Comparison of ENCODE assay signal across 8 cellular contexts in genomic region chr6:150891886-150892485, GRCh38. TPM values are rescaled to one million over a fixed set of nuclear protein-coding genes. Genes with fewer than 3 reads are reported as not detected.
DNase-seq lines count a peak whose midpoint lies in the region; TF ChIP-seq lines count a peak whose summit lies in the region.

No MANE protein-coding gene starts in this region.

- H3K4me3 ChIP-seq in NT2/D1 (ENCODE audit: insufficient read length, low read depth) (no peak overlapping the region), neural cell (ENCODE audit: low read length) (no peak overlapping the region)

- no peak overlapping the region for H2AFZ ChIP-seq in neural cell (ENCODE audit: low read depth, low read length)

- DNase-seq in SIG-M5 treated with dmso at 0.1 percent for 504 hours (lab: John Stamatoyannopoulos, UW; ENCODE audit: unreplicated experiment) (peak; percentile 40), SIG-M5 (lab: John Stamatoyannopoulos, UW) (no peak), HS-27A (ENCODE audit: low read depth) (peak; percentile 26), NT2/D1 (ENCODE audit: low read depth, low spot score) (peak; percentile 44), activated T-cell treated with anti-CD3 and anti-CD28 coated beads for 48 hours (ENCODE audit: low read depth) (peak; percentile 37), fibroblast of gingiva (ENCODE audit: low read depth) (peak; percentile 67), stromal cell of bone marrow (ENCODE audit: low read depth) (peak; percentile 61)

- H3K9ac ChIP-seq in NT2/D1 (ENCODE audit: insufficient read length, low read depth): no peak overlapping the region
- H3K9ac ChIP-seq in neural cell (ENCODE audit: low read length): no peak overlapping the region

- no peaks in the 10 kb centered on the region for H3F3A ChIP-seq in neural cell (ENCODE audit: insufficient read depth, low read length, poor library complexity, severe bottlenecking)

- peak; percentile 92 for TF ChIP-seq CTCF in neural cell (IDR thresholded peaks at IDR 0.05; ENCODE audit: poor library complexity, severe bottlenecking)

- no peak overlapping the region for H3K4me2 ChIP-seq in neural cell (ENCODE audit: low read length)

- H3K9me3 ChIP-seq in NT2/D1 (ENCODE audit: insufficient read depth, low read length): no peaks in the 10 kb centered on the region
- H3K9me3 ChIP-seq in neural cell (ENCODE audit: low read length): no peaks in the 10 kb centered on the region

- no peak for TF ChIP-seq EP300 in neural cell (conservative IDR thresholded peaks at IDR 0.05; ENCODE audit: poor library complexity, severe bottlenecking)

- H3K27me3 ChIP-seq in NT2/D1 (ENCODE audit: insufficient read depth, insufficient read length): no peaks in the 10 kb centered on the region
- no peaks in the 10 kb centered on the region for H3K27me3 ChIP-seq in neural cell (ENCODE audit: insufficient read depth, low read depth, low read length)

- H4K20me1 ChIP-seq in neural cell (ENCODE audit: insufficient read depth): no peaks in the 10 kb centered on the region

- no peaks in the 10 kb centered on the region for H3K79me2 ChIP-seq in neural cell (replicated peaks; ENCODE audit: insufficient read depth, low read length)

- no peaks in the 10 kb centered on the region for H3K9me2 ChIP-seq in neural cell (ENCODE audit: insufficient read depth, low read length)

- H3K36me3 ChIP-seq in NT2/D1 (ENCODE audit: insufficient read depth, insufficient read length, low read length) (peaks cover 47% of the 10 kb centered on the region), neural cell (ENCODE audit: insufficient read depth, low read length) (no peaks in the 10 kb centered on the region)

- H3K27ac ChIP-seq in neural cell (ENCODE audit: low read length): no peak overlapping the region

- peak; percentile 94 for TF ChIP-seq RAD21 in neural cell (conservative IDR thresholded peaks at IDR 0.05)

- H3K4me1 ChIP-seq in NT2/D1 (ENCODE audit: insufficient read depth, insufficient read length): no peaks in the 10 kb centered on the region

TF ChIP-seq in neural cell, 6 proteins besides CTCF, POLR2A, EP300 and RAD21:
- TF ChIP-seq SMC3 (conservative IDR thresholded peaks at IDR 0.05; ENCODE audit: poor library complexity) (peak; percentile 94), MXI1 (conservative IDR thresholded peaks at IDR 0.05; ENCODE audit: poor library complexity, severe bottlenecking) (no peak)

RNA-seq across cellular contexts. Expression of gene MTHFD1L, which starts 26.5 kb away (rescaled TPM):
- 6.3 and 11.0 TPM in 2 replicates for polyA plus RNA-seq in neural cell
- polyA minus RNA-seq in neural cell: 12.4 and 14.1 TPM in 2 replicates
